ENCODE assay signal across 22 cellular contexts in genomic region chr6:136677344-136677743, GRCh38.
DNase-seq lines count a peak whose midpoint lies in the region; ATAC-seq and TF ChIP-seq lines count a peak whose summit lies in the region.
"Had no signal": no experiment of that assay in that cellular context is flagged by ENCODE, and none has a peak within 500 bp of the region (broad histone marks: within the 10 kb centered on the region; RNA-seq: fewer than 3 reads in every experiment).

No MANE protein-coding gene starts in this region.

- intact Hi-C loops in PC-9 (cut with micrococcal nuclease; ENCODE audit: unreplicated experiment), result loop anchor here (1.0 to 2.0 kb wide), 2 partner anchors 67 to 113 kb away; no protein-coding TSS in a partner anchor
- intact Hi-C loops in left lung (cut with DNase I), result no loop called here

- in situ Hi-C loops in GM13976 (cut with MboI; ENCODE audit: low sequenced_read_pairs, unreplicated experiment), result no loop called here

- H3F3A ChIP-seq in PC-9 (ENCODE audit: insufficient read depth, low read depth), result peaks cover 42% of the 10 kb centered on the region

- H3K36me3 ChIP-seq in PC-9 (ENCODE audit: low read depth) (peaks cover 4% of the 10 kb centered on the region), esophagus (ENCODE audit: control insufficient read depth in 2 of 2, insufficient read depth in 2 of 2, low read length in 1 of 2) (no peaks in the 10 kb centered on the region), left lung (peaks cover 0 to 6% of the 10 kb centered on the region in 2 donors)

- POLR2A ChIA-PET in PC-9 (lab: Charles Lee; ENCODE audit: unreplicated experiment), result no interaction called here

- DNase-seq in ELR (ENCODE audit: low read depth), result peak; percentile 14
- no peak for DNase-seq in PC-9
- no peak for DNase-seq in left lung
- no peak for DNase-seq in GM13976 (ENCODE audit: low spot score)
- no peak for DNase-seq in SW 1271 (lab: John Stamatoyannopoulos, UW)
- no peak for DNase-seq in NCI-H2107 (lab: John Stamatoyannopoulos, UW)
- DNase-seq: DND-41, H7, HFFc6, Karpas-422, MV-4-11, NCI-H1105 treated with DMSO at 0.1 percent for 48 hours, NCI-H2029 treated with DMSO at 0.1 percent for 48 hours, NCI-H2171 treated with DMSO at 0.1 percent for 48 hours, NCI-H524 treated with DMSO at 0.1 percent for 48 hours, NCI-H82, OCI-M1, SHP77 treated with DMSO at 0.1 percent for 48 hours had no signal

- H3K4me2 ChIP-seq in PC-9, result peak overlapping the region; percentile 55

- ATAC-seq in left lung (peak; percentile 35), GM19023 (IDR thresholded peaks at IDR 0.05; ENCODE audit: unreplicated experiment) (no peak)

- CTCF ChIA-PET in PC-9 (lab: Charles Lee), result interaction anchor here (0.5 kb wide), 1 partner anchor 73 kb away, joined by 3 read pairs; no protein-coding TSS in a partner anchor

- 94 to 95% methylated on average over 4 of the region's 4 CpGs for WGBS in esophagus, 2 donors

- no peak overlapping the region for H2AFZ ChIP-seq in PC-9

- no TSS peak for BruUV-seq in PC-9 (replicated peaks; lab: Mats Ljungman, UMichigan)

- TF ChIP-seq CTCF in PC-9 (conservative IDR thresholded peaks at IDR 0.05) (no peak), left lung (IDR thresholded peaks at IDR 0.05) (no peak), GM13976 (IDR thresholded peaks at IDR 0.05; ENCODE audit: borderline replicate concordance, control extremely low read depth, extremely low read depth, insufficient read depth, missing control alignments) (no peak)

- H3K9me3 ChIP-seq in PC-9 (ENCODE audit: insufficient read depth, low read depth) (0 out of 2 replicates have a peak, but pooled peaks cover 2% of the 10 kb centered on the region), esophagus (ENCODE audit: control insufficient read depth in 2 of 2, insufficient read depth in 1 of 2, low read depth in 1 of 2, low read length in 1 of 2) (no peaks in the 10 kb centered on the region), left lung (no peaks in the 10 kb centered on the region)

- H3K4me3 ChIP-seq in PC-9 (no peak overlapping the region; the same call in 1 of the 2 replicates), esophagus (ENCODE audit: low read depth in 1 of 2, low read length in 2 of 2) (no peak overlapping the region), left lung (no peak overlapping the region)
- H3K4me3 ChIP-seq: SK-N-MC had no signal

- H3K27me3 ChIP-seq in PC-9 (ENCODE audit: insufficient read depth, low read depth) (no peaks in the 10 kb centered on the region), esophagus (ENCODE audit: control insufficient read depth in 1 of 2, insufficient read depth in 2 of 2, low read length in 2 of 2) (no peaks in the 10 kb centered on the region), left lung (no peaks in the 10 kb centered on the region)

- H3K27ac ChIP-seq in PC-9 (peak overlapping the region; percentile 65), esophagus (ENCODE audit: low read depth in 2 of 2, low read length in 1 of 2) (peak overlapping the region; percentile 49 to 88), left lung (no peak overlapping the region)
- H3K27ac ChIP-seq: RWPE1, SK-N-MC had no signal

- peaks cover 6% of the 10 kb centered on the region; the same call in 1 of the 2 replicates for H3K79me2 ChIP-seq in PC-9 (ENCODE audit: low read depth)

- H3K4me1 ChIP-seq in PC-9 (replicated peaks; ENCODE audit: insufficient read depth), result peaks cover 54% of the 10 kb centered on the region
- no peaks in the 10 kb centered on the region for H3K4me1 ChIP-seq in esophagus (ENCODE audit: control insufficient read depth in 2 of 2, insufficient read depth in 2 of 2, low read length in 1 of 2)
- peaks cover 0 to 12% of the 10 kb centered on the region in 2 donors for H3K4me1 ChIP-seq in left lung

- no peaks in the 10 kb centered on the region for H3K9me2 ChIP-seq in PC-9 (ENCODE audit: insufficient read depth)

- H4K20me1 ChIP-seq in PC-9 (ENCODE audit: insufficient read depth), result no peaks in the 10 kb centered on the region

Comparison
In these comparisons a context has a peak if more than half of its experiments do, and no peak if none do; other contexts are left out.
1. H3K27ac ChIP-seq: peak in PC-9 (single experiment) and esophagus (2 of 2); none in left lung (0 of 2).